In the genomic region with DNA sequence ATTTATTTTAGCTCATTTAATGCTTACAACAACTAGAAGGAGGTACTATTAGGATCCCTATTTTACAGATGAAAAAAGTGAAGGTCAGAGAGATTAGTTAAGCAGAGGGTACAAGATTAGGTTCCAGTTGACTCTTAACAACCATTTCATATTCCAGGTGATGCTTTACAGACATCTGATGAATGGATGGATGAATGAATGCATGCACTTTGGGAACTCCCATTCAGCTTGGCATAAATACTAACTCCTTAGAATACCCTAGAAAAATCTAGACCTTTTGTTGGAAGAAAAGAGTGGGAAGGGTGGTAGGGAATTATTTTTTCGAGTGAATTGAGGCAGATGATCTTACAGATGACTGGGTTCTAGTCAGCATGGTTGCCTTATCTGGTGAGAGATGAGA, we compare ENCODE assay signal across 1 cellular context.
TF ChIP-seq lines count a peak whose summit lies in the region.

No MANE protein-coding gene starts in this region.

TF ChIP-seq in GM23338, 12 proteins besides CTCF, POLR2A, EP300 and RAD21 (continued from another document):
- TF ChIP-seq ZNF462 (CRISPR knock-in tag; IDR thresholded peaks at IDR 0.05) (no peak), ZNF114 (CRISPR knock-in tag; IDR thresholded peaks at IDR 0.05) (no peak), REST (IDR thresholded peaks at IDR 0.05; ENCODE audit: unreplicated experiment) (no peak)
- TF ChIP-seq, protein P1, sequence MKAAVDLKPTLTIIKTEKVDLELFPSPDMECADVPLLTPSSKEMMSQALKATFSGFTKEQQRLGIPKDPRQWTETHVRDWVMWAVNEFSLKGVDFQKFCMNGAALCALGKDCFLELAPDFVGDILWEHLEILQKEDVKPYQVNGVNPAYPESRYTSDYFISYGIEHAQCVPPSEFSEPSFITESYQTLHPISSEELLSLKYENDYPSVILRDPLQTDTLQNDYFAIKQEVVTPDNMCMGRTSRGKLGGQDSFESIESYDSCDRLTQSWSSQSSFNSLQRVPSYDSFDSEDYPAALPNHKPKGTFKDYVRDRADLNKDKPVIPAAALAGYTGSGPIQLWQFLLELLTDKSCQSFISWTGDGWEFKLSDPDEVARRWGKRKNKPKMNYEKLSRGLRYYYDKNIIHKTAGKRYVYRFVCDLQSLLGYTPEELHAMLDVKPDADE (IDR thresholded peaks at IDR 0.05), result no peak
